8 cellular contexts compared by ENCODE assay signal in genomic region chr2:196639180-196640030, GRCh38.
DNase-seq lines count a peak whose midpoint lies in the region; ATAC-seq lines count a peak whose summit lies in the region.

CCDC150 (plus strand) TSS chr2:196639715; CDS start chr2:196639767, 52 bp downstream.

- H3K36me3 Mint-ChIP-seq in central memory CD8-positive, alpha-beta T cell (ENCODE audit: insufficient read depth): peaks cover 4% of the 10 kb centered on the region

- H3K4me1 Mint-ChIP-seq in central memory CD8-positive, alpha-beta T cell: peaks cover 14% of the 10 kb centered on the region

- ATAC-seq in GM19025 (IDR thresholded peaks at IDR 0.05; ENCODE audit: low read depth, unreplicated experiment): peak; percentile 100
- peak; percentile 100 for ATAC-seq in HG03280 (IDR thresholded peaks at IDR 0.05; ENCODE audit: unreplicated experiment)
- peak; percentile 100 for ATAC-seq in central memory CD8-positive, alpha-beta T cell (replicated peaks; ENCODE audit: extremely low read depth, poor library complexity, severe bottlenecking)

- H3K4me3 Mint-ChIP-seq in central memory CD8-positive, alpha-beta T cell: peak within 1 kb of the TSS; percentile 88

- H3K27ac Mint-ChIP-seq in central memory CD8-positive, alpha-beta T cell (ENCODE audit: low read depth): peak within 1 kb of the TSS; percentile 76

- peak; percentile 100 for DNase-seq in AG20443 (ENCODE audit: low spot score)
- DNase-seq in NCI-H345 treated with DMSO at 0.1 percent for 48 hours (lab: John Stamatoyannopoulos, UW; ENCODE audit: unreplicated experiment): peak; percentile 90
- DNase-seq in activated CD4-positive, CD25-positive, alpha-beta regulatory T cell (lab: John Stamatoyannopoulos, UW): peak; percentile 86 to 92 (median 90)
- DNase-seq in central memory CD8-positive, alpha-beta T cell (ENCODE audit: low spot score in 2 of 2): peak; percentile 90 to 91
- peak; percentile 99 for DNase-seq in islet precursor cell
- peak; percentile 89 for DNase-seq in stimulated activated CD4-positive, alpha-beta T cell treated with anti-CD3 and anti-CD28 coated beads, Interleukin-12 subunit alpha, Interleukin-12 subunit beta, amount 100 ng/mL, for 4 hours

- H3K27me3 Mint-ChIP-seq in central memory CD8-positive, alpha-beta T cell: no peaks in the 10 kb centered on the region

- H3K9me3 Mint-ChIP-seq in central memory CD8-positive, alpha-beta T cell: no peaks in the 10 kb centered on the region

Comparison
In these comparisons a context has a peak if more than half of its experiments do, and no peak if none do; other contexts are left out.
1. Peak in every context shown above with its lines: DNase-seq and ATAC-seq.